Comparison of ENCODE assay signal across 30 cellular contexts in the genomic region with DNA sequence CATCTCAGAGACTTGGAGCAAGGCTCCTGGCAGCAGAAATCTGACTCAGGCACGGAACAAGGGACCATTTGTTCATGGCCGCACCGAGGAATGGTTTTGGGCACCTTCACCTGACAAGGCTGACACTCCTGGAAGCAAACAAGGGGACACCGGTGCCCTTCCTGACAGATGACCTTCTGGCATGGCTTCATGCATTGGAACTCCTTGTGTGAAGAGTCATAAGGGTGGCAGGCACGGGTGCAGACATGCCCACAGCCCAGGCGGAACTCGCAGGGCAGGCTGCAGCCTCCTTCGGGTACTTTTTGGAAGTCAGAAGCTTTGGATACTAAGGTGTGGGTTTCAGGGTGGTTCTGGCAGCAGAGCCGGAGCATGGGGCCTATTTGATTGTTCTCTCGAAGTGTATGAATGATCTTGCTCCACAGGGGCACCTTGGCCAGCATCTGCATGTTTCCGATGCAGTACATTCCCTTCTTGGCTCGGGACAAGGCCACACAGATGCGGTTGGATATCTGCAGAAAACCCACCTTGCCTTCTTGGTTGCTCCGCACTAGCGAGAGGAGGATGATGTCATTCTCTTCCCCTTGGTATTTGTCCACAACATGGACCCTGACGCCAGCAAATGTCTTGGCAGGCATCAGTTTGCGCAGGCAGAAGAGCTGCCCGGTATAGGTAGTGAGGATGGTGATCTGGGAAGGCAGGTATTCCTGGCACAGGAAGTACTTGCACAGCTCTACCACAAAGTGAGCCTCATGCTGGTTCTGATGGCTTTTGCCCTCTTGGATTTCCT. TPM values are rescaled to one million over a fixed set of nuclear protein-coding genes. Genes with fewer than 3 reads are reported as not detected.
DNase-seq lines count a peak whose midpoint lies in the region; ATAC-seq, FAIRE-seq and TF ChIP-seq lines count a peak whose summit lies in the region.
"Had no signal": no experiment of that assay in that cellular context is flagged by ENCODE, and none has a peak within 500 bp of the region (broad histone marks: within the 10 kb centered on the region; RNA-seq: fewer than 3 reads in every experiment).

No MANE protein-coding gene starts in this region.

- no peak overlapping the region for H2AK5ac ChIP-seq in H9 (ENCODE audit: insufficient read length, low read length)

- H3K36me3 ChIP-seq in bronchial epithelial cell (ENCODE audit: control insufficient read depth, insufficient read depth, low read length) = peaks cover 28% of the 10 kb centered on the region

- no peak overlapping the region for H3K9ac ChIP-seq in H9 (ENCODE audit: extremely low read depth, insufficient read length, low read length)

- no peaks in the 10 kb centered on the region for H3K79me1 ChIP-seq in H9 (ENCODE audit: insufficient read depth, low read depth, low read length, poor library complexity, severe bottlenecking)

- no peak overlapping the region for H4K8ac ChIP-seq in H9 (replicated peaks; ENCODE audit: insufficient read length, low read depth, low read length)

- no peak overlapping the region for H3K4ac ChIP-seq in H9 (ENCODE audit: low read depth, low read length)

- no peak overlapping the region for H3K27ac ChIP-seq in H9 (ENCODE audit: insufficient read length, low read depth, low read length)
- H3K27ac ChIP-seq: body of pancreas, colonic mucosa, gastroesophageal sphincter, left lung, pancreas, thoracic aorta had no signal

- H3K56ac ChIP-seq in H9 (ENCODE audit: insufficient read length, low read depth, low read length) = no peak overlapping the region

- H4K5ac ChIP-seq in H9 (ENCODE audit: insufficient read length, low read depth, low read length) = no peak overlapping the region

- no peak overlapping the region for H3K4me3 Mint-ChIP-seq in activated naive CD8-positive, alpha-beta T cell
- H3K4me3 Mint-ChIP-seq in activated naive CD8-positive, alpha-beta T cell treated with anti-CD3 and anti-CD28 coated beads, Interleukin-2, amount 50 U/mL, for 24 hours = no peak overlapping the region
- no peak overlapping the region for H3K4me3 Mint-ChIP-seq in stimulated activated effector memory CD8-positive, alpha-beta T cell treated with anti-CD3 and anti-CD28 coated beads, Interleukin-12 subunit alpha, Interleukin-12 subunit beta, amount 100 ng/mL, for 72 hours
- no peak overlapping the region for H3K4me3 Mint-ChIP-seq in H9
- H3K4me3 Mint-ChIP-seq: CD14-positive monocyte, nephron, WTC11 had no signal

- no peaks in the 10 kb centered on the region for H3K79me2 ChIP-seq in H9 (ENCODE audit: insufficient read depth, low read length)

- no peak overlapping the region for H2BK15ac ChIP-seq in H9 (ENCODE audit: low read depth, low read length)

- TF ChIP-seq CTCF in bronchial epithelial cell (IDR thresholded peaks at IDR 0.05; ENCODE audit: insufficient read depth, low read length, severe bottlenecking) (no peak), H9 (conservative IDR thresholded peaks at IDR 0.05) (no peak)

- H2BK12ac ChIP-seq in H9 (ENCODE audit: insufficient read length, low read depth, low read length) = no peak overlapping the region

- no peaks in the 10 kb centered on the region for H3K9me3 Mint-ChIP-seq in activated naive CD8-positive, alpha-beta T cell (ENCODE audit: low read depth)
- no peaks in the 10 kb centered on the region for H3K9me3 Mint-ChIP-seq in activated naive CD8-positive, alpha-beta T cell treated with anti-CD3 and anti-CD28 coated beads, Interleukin-2, amount 50 U/mL, for 24 hours
- no peaks in the 10 kb centered on the region for H3K9me3 Mint-ChIP-seq in stimulated activated effector memory CD8-positive, alpha-beta T cell treated with anti-CD3 and anti-CD28 coated beads, Interleukin-12 subunit alpha, Interleukin-12 subunit beta, amount 100 ng/mL, for 72 hours
- no peaks in the 10 kb centered on the region for H3K9me3 Mint-ChIP-seq in H9
- H3K9me3 Mint-ChIP-seq: CD14-positive monocyte, nephron, WTC11 had no signal

- H3K27me3 Mint-ChIP-seq in activated naive CD8-positive, alpha-beta T cell = no peaks in the 10 kb centered on the region
- H3K27me3 Mint-ChIP-seq in activated naive CD8-positive, alpha-beta T cell treated with anti-CD3 and anti-CD28 coated beads, Interleukin-2, amount 50 U/mL, for 24 hours = no peaks in the 10 kb centered on the region
- no peaks in the 10 kb centered on the region for H3K27me3 Mint-ChIP-seq in H9 (ENCODE audit: low read depth)

- no peak overlapping the region for H3K23ac ChIP-seq in H9 (ENCODE audit: insufficient read length, low read depth, low read length)

- H3K4me2 ChIP-seq in H9 (ENCODE audit: insufficient read depth, insufficient read length, low read length) = no peak overlapping the region

- no peak for DNase-seq in activated naive CD8-positive, alpha-beta T cell treated with anti-CD3 and anti-CD28 coated beads, Interleukin-2, amount 50 U/mL, for 24 hours
- DNase-seq in HTR-8/SVneo (ENCODE audit: insufficient read length, low spot score) (no peak), bronchial epithelial cell (ENCODE audit: low read depth) (peak; percentile 15), H9 (no peak), GM12892 (ENCODE audit: insufficient read length) (no peak)
- no peak for DNase-seq in stimulated activated effector memory CD8-positive, alpha-beta T cell treated with anti-CD3 and anti-CD28 coated beads, Interleukin-12 subunit alpha, Interleukin-12 subunit beta, amount 100 ng/mL, for 72 hours (ENCODE audit: low spot score in 2 of 2)
- DNase-seq: activated CD4-positive, alpha-beta T cell treated with anti-CD3 and anti-CD28 coated beads, Interleukin-2, amount 50 U/mL, for 4 hours; body of pancreas; colonic mucosa; effector memory CD4-positive, alpha-beta T cell; EL; hippocampal formation; left lung; midbrain; NCI-H1417; NCI-H2081 treated with DMSO at 0.1 percent for 48 hours; NCI-H345; NCI-H82; pancreas; right cardiac atrium; stimulated activated CD4-positive, alpha-beta T cell treated with anti-CD3 and anti-CD28 coated beads, Interleukin-4, amount 100 ng/mL, for 24 hours; stimulated activated naive CD4-positive, alpha-beta T cell treated with Interleukin-2 at 50 U/mL for 16 hours; T-helper 9 cell had no signal

- no peaks in the 10 kb centered on the region for H3K9me3 ChIP-seq in H9 (ENCODE audit: control insufficient read depth, low read depth, low read length)
- H3K9me3 ChIP-seq: body of pancreas, colonic mucosa, gastroesophageal sphincter, left lung, pancreas, thoracic aorta had no signal

- peak overlapping the region; percentile 64 for H3K27ac Mint-ChIP-seq in activated naive CD8-positive, alpha-beta T cell
- no peak overlapping the region for H3K27ac Mint-ChIP-seq in activated naive CD8-positive, alpha-beta T cell treated with anti-CD3 and anti-CD28 coated beads, Interleukin-2, amount 50 U/mL, for 24 hours
- H3K27ac Mint-ChIP-seq in stimulated activated effector memory CD8-positive, alpha-beta T cell treated with anti-CD3 and anti-CD28 coated beads, Interleukin-12 subunit alpha, Interleukin-12 subunit beta, amount 100 ng/mL, for 72 hours = peak overlapping the region; percentile 26
- peak overlapping the region in 1 of 3 experiments; percentile 61; a peak in 1 of 7 replicates for H3K27ac Mint-ChIP-seq in H9
- H3K27ac Mint-ChIP-seq: nephron, WTC11 had no signal

- peaks cover 7% of the 10 kb centered on the region for H3K36me3 Mint-ChIP-seq in activated naive CD8-positive, alpha-beta T cell
- peaks cover 61% of the 10 kb centered on the region for H3K36me3 Mint-ChIP-seq in activated naive CD8-positive, alpha-beta T cell treated with anti-CD3 and anti-CD28 coated beads, Interleukin-2, amount 50 U/mL, for 24 hours (ENCODE audit: low read depth)
- peaks cover 100% of the 10 kb centered on the region for H3K36me3 Mint-ChIP-seq in stimulated activated effector memory CD8-positive, alpha-beta T cell treated with anti-CD3 and anti-CD28 coated beads, Interleukin-12 subunit alpha, Interleukin-12 subunit beta, amount 100 ng/mL, for 72 hours
- peaks cover 30 to 85% (median 52%) of the 10 kb centered on the region in 3 experiments; a peak in 6 of 7 replicates for H3K36me3 Mint-ChIP-seq in H9 (ENCODE audit: insufficient read depth in 1 of 3, low read depth in 3 of 3)

- no peak for TF ChIP-seq POLR2A in GM12892 (IDR thresholded peaks at IDR 0.05; ENCODE audit: low read depth, low read length)

- FAIRE-seq in HTR-8/SVneo (lab: Jason Lieb, UNC) (peak; percentile 4), bronchial epithelial cell (lab: Jason Lieb, UNC) (peak; percentile 23), GM12892 (lab: Jason Lieb, UNC) (no peak)
- FAIRE-seq: pancreas had no signal

- H3K18ac ChIP-seq in H9 (ENCODE audit: insufficient read length, low read depth, low read length) = no peak overlapping the region

- H3K4me1 ChIP-seq in H9 (ENCODE audit: insufficient read depth, low read length) = no peaks in the 10 kb centered on the region
- H3K4me1 ChIP-seq: colonic mucosa, pancreas had no signal

- H2BK5ac ChIP-seq in H9 (ENCODE audit: insufficient read length, low read length) = no peak overlapping the region

- H3K4me1 Mint-ChIP-seq in activated naive CD8-positive, alpha-beta T cell (ENCODE audit: low read depth) = peaks cover 9% of the 10 kb centered on the region
- H3K4me1 Mint-ChIP-seq in activated naive CD8-positive, alpha-beta T cell treated with anti-CD3 and anti-CD28 coated beads, Interleukin-2, amount 50 U/mL, for 24 hours = peaks cover 6% of the 10 kb centered on the region
- no peaks in the 10 kb centered on the region for H3K4me1 Mint-ChIP-seq in stimulated activated effector memory CD8-positive, alpha-beta T cell treated with anti-CD3 and anti-CD28 coated beads, Interleukin-12 subunit alpha, Interleukin-12 subunit beta, amount 100 ng/mL, for 72 hours
- no peaks in the 10 kb centered on the region for H3K4me1 Mint-ChIP-seq in H9
- H3K4me1 Mint-ChIP-seq: nephron, WTC11 had no signal

- no peak overlapping the region for H2AFZ ChIP-seq in H9 (ENCODE audit: low read length)

- WGBS in H9 (ENCODE audit: extremely low coverage, insufficient read length, low lambda C conversion rate) = no CpG with 5 or more reads among the region's 18 CpGs

- H3K23me2 ChIP-seq in H9 (ENCODE audit: insufficient read length, low read depth, low read length, poor library complexity, severe bottlenecking) = no peaks in the 10 kb centered on the region

- no peak overlapping the region for H2BK120ac ChIP-seq in H9 (ENCODE audit: low read depth, low read length, poor library complexity, severe bottlenecking)

- no peak overlapping the region for H3K14ac ChIP-seq in H9 (ENCODE audit: insufficient read depth, low read length)

- H3T11ph ChIP-seq in H9 (ENCODE audit: low read length) = no peak overlapping the region

- no peak overlapping the region for H3K4me3 ChIP-seq in bronchial epithelial cell (ENCODE audit: low read depth, low read length)
- H3K4me3 ChIP-seq: body of pancreas, colonic mucosa, gastroesophageal sphincter, left lung, pancreas, thoracic aorta had no signal

- no peak overlapping the region for H4K91ac ChIP-seq in H9 (ENCODE audit: insufficient read length, low read depth, low read length)

- no peaks in the 10 kb centered on the region for H4K20me1 ChIP-seq in H9 (ENCODE audit: control insufficient read depth, insufficient read depth, insufficient read length)

- ATAC-seq in activated naive CD8-positive, alpha-beta T cell treated with anti-CD3 and anti-CD28 coated beads, Interleukin-2, amount 50 U/mL, for 24 hours = no peak
- ATAC-seq in stimulated activated effector memory CD8-positive, alpha-beta T cell treated with anti-CD3 and anti-CD28 coated beads, Interleukin-12 subunit alpha, Interleukin-12 subunit beta, amount 100 ng/mL, for 72 hours = no peak
- ATAC-seq: body of pancreas, gastroesophageal sphincter, left lung, pancreas, Right ventricle myocardium inferior, WTC11 had no signal

- H2BK20ac ChIP-seq in H9 (ENCODE audit: low read depth, low read length, poor library complexity, severe bottlenecking) = no peak overlapping the region

- H3K27me3 ChIP-seq in bronchial epithelial cell (ENCODE audit: control insufficient read depth, insufficient read depth, low read length) = no peaks in the 10 kb centered on the region
- H3K27me3 ChIP-seq in H9 (ENCODE audit: insufficient read depth, low read length) = no peaks in the 10 kb centered on the region
- H3K27me3 ChIP-seq: body of pancreas, colonic mucosa, gastroesophageal sphincter, left lung, pancreas had no signal

RNA-seq across cellular contexts. Expression of gene ZNFX1, which starts 28.8 kb away (rescaled TPM):
- total RNA-seq in bronchial epithelial cell (12.4 and 18.3 TPM in 2 replicates), H9 (2021) (12.8 and 13.3 TPM in 2 replicates)
- 12.1 TPM for polyA plus RNA-seq in GM12892 (2012; ENCODE audit: missing spikeins)

RNA-seq across cellular contexts. Expression of gene DDX27, which starts 29.9 kb away (rescaled TPM):
- total RNA-seq in bronchial epithelial cell (49.8 and 66.6 TPM in 2 replicates), H9 (2021) (46.9 and 50.3 TPM in 2 replicates)
- 35.6 TPM for polyA plus RNA-seq in GM12892 (2012; ENCODE audit: missing spikeins)
